ENCODE assay signal across 16 cellular contexts in the genomic region with DNA sequence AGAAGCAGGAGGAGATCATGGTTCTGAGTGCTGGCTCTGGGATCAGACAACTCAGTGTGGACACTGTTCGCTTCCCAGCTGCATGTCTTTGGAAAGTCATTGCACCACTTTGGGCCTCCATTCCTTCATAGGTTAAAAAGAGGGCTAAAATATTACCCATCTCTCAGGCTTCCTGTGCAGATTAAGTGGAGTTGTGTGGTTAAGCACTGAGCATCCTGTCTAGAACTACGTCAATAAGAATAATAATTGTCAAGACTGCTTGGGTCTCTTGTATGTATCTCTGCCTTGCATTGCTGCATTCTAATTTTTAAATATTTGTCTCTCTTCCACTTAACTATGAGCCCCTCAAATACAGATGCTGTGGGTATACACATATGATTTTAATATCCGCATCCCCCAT. TPM values are rescaled to one million over a fixed set of nuclear protein-coding genes. Genes with fewer than 3 reads are reported as not detected.
DNase-seq lines count a peak whose midpoint lies in the region; ATAC-seq and TF ChIP-seq lines count a peak whose summit lies in the region.
"Had no signal": no experiment of that assay in that cellular context is flagged by ENCODE, and none has a peak within 500 bp of the region (broad histone marks: within the 10 kb centered on the region; RNA-seq: fewer than 3 reads in every experiment).

No MANE protein-coding gene starts in this region.

- H3K27me3 Mint-ChIP-seq in activated T-cell treated with anti-CD3 and anti-CD28 coated beads, Interleukin-2, amount 50 U/mL, for 24 hours, result no peaks in the 10 kb centered on the region

- ATAC-seq in HG03520 (IDR thresholded peaks at IDR 0.05; ENCODE audit: unreplicated experiment), result no peak
- no peak for ATAC-seq in HG03432 (IDR thresholded peaks at IDR 0.05; ENCODE audit: unreplicated experiment)
- ATAC-seq: CD8-positive, alpha-beta T cell had no signal

- no peaks in the 10 kb centered on the region for H4K20me1 ChIP-seq in smooth muscle cell (ENCODE audit: low read depth)

- H3K9me3 ChIP-seq in esophagus (ENCODE audit: control insufficient read depth in 2 of 2, insufficient read depth in 1 of 2, low read depth in 1 of 2, low read length in 1 of 2) (no peaks in the 10 kb centered on the region), smooth muscle cell (replicated peaks; ENCODE audit: low read depth) (no peaks in the 10 kb centered on the region)
- H3K9me3 ChIP-seq: HAP-1 had no signal

- H3K4me3 ChIP-seq in esophagus (ENCODE audit: low read depth in 1 of 2, low read length in 2 of 2) (no peak overlapping the region), smooth muscle cell (no peak overlapping the region)
- H3K4me3 ChIP-seq: HAP-1 had no signal

- no peaks in the 10 kb centered on the region for H3K27me3 ChIP-seq in esophagus (ENCODE audit: control insufficient read depth in 1 of 2, insufficient read depth in 2 of 2, low read length in 2 of 2)
- H3K27me3 ChIP-seq in smooth muscle cell (ENCODE audit: low read depth), result peaks cover 3% of the 10 kb centered on the region

- H3K36me3 Mint-ChIP-seq in activated T-cell treated with anti-CD3 and anti-CD28 coated beads, Interleukin-2, amount 50 U/mL, for 24 hours (ENCODE audit: low read depth), result no peaks in the 10 kb centered on the region
- H3K36me3 Mint-ChIP-seq: CD14-positive monocyte; CD8-positive, alpha-beta T cell had no signal

- DNase-seq in activated T-cell treated with anti-CD3 and anti-CD28 coated beads, Interleukin-2, amount 50 U/mL, for 24 hours, result no peak
- DNase-seq in activated T-cell treated with anti-CD3 and anti-CD28 coated beads, Interleukin-2, amount 50 U/mL, for 48 hours, result no peak
- DNase-seq in RWPE1 (ENCODE audit: low spot score), result no peak
- no peak for DNase-seq in smooth muscle cell (lab: John Stamatoyannopoulos, UW; ENCODE audit: unreplicated experiment)
- no peak for DNase-seq in epidermal melanocyte (ENCODE audit: insufficient read length, low spot score)
- DNase-seq: COR-L47, DMS79 treated with DMSO at 0.1 percent for 48 hours, GOT3 had no signal

- no peaks in the 10 kb centered on the region for H3K36me3 ChIP-seq in esophagus (ENCODE audit: control insufficient read depth in 2 of 2, insufficient read depth in 2 of 2, low read length in 1 of 2)
- H3K36me3 ChIP-seq in smooth muscle cell (ENCODE audit: low read depth), result no peaks in the 10 kb centered on the region
- H3K36me3 ChIP-seq: HAP-1 had no signal

- no peak overlapping the region for H3K4me3 Mint-ChIP-seq in activated T-cell treated with anti-CD3 and anti-CD28 coated beads, Interleukin-2, amount 50 U/mL, for 24 hours
- H3K4me3 Mint-ChIP-seq: CD14-positive monocyte; CD8-positive, alpha-beta T cell had no signal

- peaks cover 24% of the 10 kb centered on the region for H3K4me1 Mint-ChIP-seq in activated T-cell treated with anti-CD3 and anti-CD28 coated beads, Interleukin-2, amount 50 U/mL, for 24 hours (ENCODE audit: low read depth)

- no peak for TF ChIP-seq CTCF in RWPE1 (conservative IDR thresholded peaks at IDR 0.05; ENCODE audit: low read depth)
- no peak for TF ChIP-seq CTCF in smooth muscle cell (IDR thresholded peaks at IDR 0.05; ENCODE audit: borderline replicate concordance, insufficient read depth, poor library complexity, severe bottlenecking)

- 96 to 97% methylated on average over 3 of the region's 3 CpGs for WGBS in esophagus, 2 donors
- 84% methylated on average over 3 of the region's 3 CpGs for WGBS in smooth muscle cell (ENCODE audit: low lambda C conversion rate)

- H3F3A ChIP-seq in smooth muscle cell (ENCODE audit: low read depth), result no peaks in the 10 kb centered on the region

- H3K79me2 ChIP-seq in smooth muscle cell (ENCODE audit: low read depth), result no peaks in the 10 kb centered on the region

- CTCF ChIA-PET in RWPE1 (lab: Yijun Ruan, JAX), result interaction anchor here (0.6 to 4.1 kb wide), 10 partner anchors 9 to 833 kb away, joined by 3 to 36 read pairs (median 3); no protein-coding TSS in a partner anchor

- H3K9ac ChIP-seq in smooth muscle cell (ENCODE audit: low read depth), result no peak overlapping the region

- H3K4me2 ChIP-seq in smooth muscle cell, result peak overlapping the region; percentile 24

- H3K27ac ChIP-seq in RWPE1, result peak overlapping the region; percentile 63; the same call in 1 of the 2 replicates
- peak overlapping the region; percentile 32 to 53 for H3K27ac ChIP-seq in esophagus (ENCODE audit: low read depth in 2 of 2, low read length in 1 of 2)
- no peak overlapping the region for H3K27ac ChIP-seq in smooth muscle cell (ENCODE audit: low read depth)
- H3K27ac ChIP-seq: 22Rv1 had no signal

- H2AFZ ChIP-seq in smooth muscle cell (ENCODE audit: low read depth), result peak overlapping the region; percentile 21

- POLR2A ChIA-PET in RWPE1 (lab: Yijun Ruan, JAX; ENCODE audit: low non-redundant PET), result no interaction called here

- H3K27ac Mint-ChIP-seq in activated T-cell treated with anti-CD3 and anti-CD28 coated beads, Interleukin-2, amount 50 U/mL, for 24 hours, result peak overlapping the region; percentile 15
- H3K27ac Mint-ChIP-seq: CD14-positive monocyte; CD8-positive, alpha-beta T cell had no signal

- no peaks in the 10 kb centered on the region for H3K9me3 Mint-ChIP-seq in activated T-cell treated with anti-CD3 and anti-CD28 coated beads, Interleukin-2, amount 50 U/mL, for 24 hours
- H3K9me3 Mint-ChIP-seq: CD8-positive, alpha-beta T cell had no signal

- H3K4me1 ChIP-seq in esophagus (ENCODE audit: control insufficient read depth in 2 of 2, insufficient read depth in 2 of 2, low read length in 1 of 2), result peaks cover 0 to 11% of the 10 kb centered on the region in 2 donors
- H3K4me1 ChIP-seq in smooth muscle cell (ENCODE audit: low read depth), result no peaks in the 10 kb centered on the region
- H3K4me1 ChIP-seq: HAP-1 had no signal

RNA-seq across cellular contexts. Expression of a gene that starts 22.3 kb away (rescaled TPM):
- polyA plus RNA-seq in esophagus, result under 1 TPM; 0.02 to 0.18 TPM
- 0.94 and 0.99 TPM in 2 replicates for total RNA-seq in smooth muscle cell
- polyA plus RNA-seq in smooth muscle cell, result not detected in 2 replicates
- total RNA-seq: CD8-positive, alpha-beta T cell had no signal
- polyA plus RNA-seq: BJ, CD14-positive monocyte had no signal

RNA-seq across cellular contexts. Expression of a gene that starts 40.4 kb away (rescaled TPM):
- polyA plus RNA-seq in esophagus (1 to 10 TPM; 2.6 to 3.1 TPM), smooth muscle cell (1.1 and 1.3 TPM in 2 replicates)
- total RNA-seq in smooth muscle cell, result 0.76 and 1.4 TPM in 2 replicates
